In genomic region chr2:30828586-30828985, GRCh38 we compare ENCODE assay signal across 38 cellular contexts. TPM values are rescaled to one million over a fixed set of nuclear protein-coding genes. Genes with fewer than 3 reads are reported as not detected.
"Had no signal": no experiment of that assay in that cellular context is flagged by ENCODE, and none has a peak within 500 bp of the region (broad histone marks: within the 10 kb centered on the region; RNA-seq: fewer than 3 reads in every experiment).

No MANE protein-coding gene starts in this region.

- H3K36me3 ChIP-seq: MG63 had no signal

- H3K27me3 ChIP-seq: MG63 had no signal

- DNase-seq: Karpas-422, Kasumi-1, MG63, MM.1S, MV-4-11, NCI-H1048, NCI-H1092, NCI-H1092 treated with DMSO at 0.1 percent for 48 hours, NCI-H1105, NCI-H1105 treated with DMSO at 0.1 percent for 48 hours, NCI-H1417, NCI-H1417 treated with DMSO at 0.1 percent for 48 hours, NCI-H1436, NCI-H1436 treated with DMSO at 0.1 percent for 48 hours, NCI-H146, NCI-H1694, NCI-H1694 treated with DMSO at 0.1 percent for 48 hours, NCI-H187, NCI-H187 treated with DMSO at 0.1 percent for 48 hours, NCI-H1930, NCI-H2029, NCI-H2029 treated with DMSO at 0.1 percent for 48 hours, NCI-H2081, NCI-H2081 treated with DMSO at 0.1 percent for 48 hours, NCI-H2107, NCI-H2171, NCI-H2171 treated with DMSO at 0.1 percent for 48 hours, NCI-H2227 treated with DMSO at 0.1 percent for 48 hours, NCI-H226, NCI-H345, NCI-H446, NCI-H446 treated with DMSO at 0.1 percent for 48 hours, NCI-H510A, NCI-H510A treated with DMSO at 0.1 percent for 48 hours had no signal

- H3K4me3 ChIP-seq: MG63 had no signal

- H3K9me3 ChIP-seq: MG63 had no signal

RNA-seq across cellular contexts. Expression of gene CAPN13, which starts 21.3 kb away (rescaled TPM):
- total RNA-seq: LHCN-M2, M059J, MCF 10A, NCI-H460 had no signal
